In genomic region chr18:48933578-48934399, GRCh38 we compare ENCODE assay signal across 8 cellular contexts. TPM values are rescaled to one million over a fixed set of nuclear protein-coding genes. Genes with fewer than 3 reads are reported as not detected.
DNase-seq lines count a peak whose midpoint lies in the region; ATAC-seq, FAIRE-seq and TF ChIP-seq lines count a peak whose summit lies in the region.

No MANE protein-coding gene starts in this region.

- H3K4me1 ChIP-seq in GM12878 (ENCODE audit: control insufficient read depth, insufficient read depth, low read length) (peaks cover 71% of the 10 kb centered on the region), mesenchymal stem cell (ENCODE audit: control insufficient read depth, insufficient read depth, low read depth, low read length) (peaks cover 63% of the 10 kb centered on the region), aorta (ENCODE audit: control insufficient read depth in 1 of 2, insufficient read depth in 2 of 2, low read length in 2 of 2) (peaks cover 3 to 7% of the 10 kb centered on the region in 2 donors), Caco-2 (peaks cover 49% of the 10 kb centered on the region)

- H2BK120ac ChIP-seq in mesenchymal stem cell (ENCODE audit: low read depth, low read length), result peak overlapping the region; percentile 9

- peak overlapping the region; percentile 23 for H4K91ac ChIP-seq in mesenchymal stem cell (ENCODE audit: low read length)

- RAD21 ChIA-PET in GM12878 (lab: Charles Lee; ENCODE audit: unreplicated experiment), result interaction anchor here (0.6 to 3.8 kb wide), 22 partner anchors 8 to 228 kb away, joined by 3 to 41 read pairs (median 6); no protein-coding TSS in a partner anchor

- no peaks in the 10 kb centered on the region for H4K20me1 ChIP-seq in GM12878 (ENCODE audit: control insufficient read depth, insufficient read depth)

- peaks cover 99% of the 10 kb centered on the region for H3K79me2 ChIP-seq in GM12878 (ENCODE audit: control insufficient read depth, insufficient read depth, low read length)

- no peak for DNase-seq in Right ventricle myocardium inferior (ENCODE audit: missing footprints)
- no peak for DNase-seq in cardiac septum (ENCODE audit: low spot score)
- DNase-seq in GM12878 (ENCODE audit: low read depth, low spot score), result no peak
- DNase-seq in mesenchymal stem cell, result no peak
- peak in 1 of 2 donors; percentile 75 for DNase-seq in aorta
- DNase-seq in Caco-2, result no peak

- peak overlapping the region; percentile 64 for H3K9ac ChIP-seq in GM12878 (ENCODE audit: control insufficient read depth, insufficient read depth, low read length)
- peak overlapping the region; percentile 74 for H3K9ac ChIP-seq in mesenchymal stem cell (ENCODE audit: low read length)

- no peak overlapping the region for H3K27ac Mint-ChIP-seq in Caco-2 (ENCODE audit: unreplicated experiment)

- under 1% methylated on average over 22 of the region's 22 CpGs for WGBS in GM12878 (ENCODE audit: insufficient coverage, insufficient replicate concordance, low lambda C conversion rate, missing lambda C conversion rate)
- WGBS in mesenchymal stem cell, result 88% methylated on average over 17 of the region's 22 CpGs
- 11 to 17% methylated on average over 22 of the region's 22 CpGs for WGBS in aorta, 2 donors

- intact Hi-C loops in Right ventricle myocardium inferior (cut with DNase I) (no loop called here), cardiac septum (cut with DNase I) (loop anchor here (5.0 to 10.0 kb wide), 3 partner anchors 131 to 389 kb away; no protein-coding TSS in a partner anchor), GM12878 (cut with micrococcal nuclease; ENCODE audit: unreplicated experiment) (loop anchor here (5.0 kb wide), 2 partner anchors 66 to 101 kb away; no protein-coding TSS in a partner anchor), aorta (cut with DNase I) (loop anchor here in 1 of 2 donors (5.0 kb wide), 1 partner anchor 106 kb away; no protein-coding TSS in a partner anchor), Caco-2 (cut with micrococcal nuclease; ENCODE audit: unreplicated experiment) (no loop called here)

- H3K9me3 Mint-ChIP-seq in Caco-2 (ENCODE audit: unreplicated experiment), result no peaks in the 10 kb centered on the region

- FAIRE-seq in GM12878 (lab: Jason Lieb, UNC), result no peak

- H3K27ac ChIP-seq in GM12878 (ENCODE audit: control insufficient read depth, insufficient read depth), result peak overlapping the region; percentile 96
- peak overlapping the region; percentile 97 for H3K27ac ChIP-seq in mesenchymal stem cell (ENCODE audit: low read length, poor library complexity, severe bottlenecking)
- peak overlapping the region; percentile 3 to 70 for H3K27ac ChIP-seq in aorta (ENCODE audit: low read depth in 1 of 2, low read length in 2 of 2)

- TF ChIP-seq POLR2A in GM12878 (IDR thresholded peaks at IDR 0.05; ENCODE audit: low read depth, low read length), result no peak

- peaks cover 11 to 13% of the 10 kb centered on the region in 2 experiments for H3K36me3 ChIP-seq in GM12878 (ENCODE audit: control insufficient read depth in 2 of 2, insufficient read depth in 2 of 2, low read length in 1 of 2)
- peaks cover 31 to 38% of the 10 kb centered on the region in 2 experiments for H3K36me3 ChIP-seq in mesenchymal stem cell (ENCODE audit: control insufficient read depth in 1 of 2, insufficient read depth in 2 of 2, low read depth in 1 of 2, low read length in 2 of 2)
- no peaks in the 10 kb centered on the region for H3K36me3 ChIP-seq in aorta (ENCODE audit: control insufficient read depth in 1 of 2, insufficient read depth in 2 of 2, low read length in 1 of 2)
- H3K36me3 ChIP-seq in Caco-2 (ENCODE audit: control insufficient read depth, insufficient read depth, low read length), result no peaks in the 10 kb centered on the region

- peak overlapping the region; percentile 34 to 54 for H3K18ac ChIP-seq in mesenchymal stem cell (ENCODE audit: low read depth in 1 of 2, low read length in 2 of 2)

- POLR2A ChIA-PET in GM12878 (lab: Charles Lee) (interaction anchor here (0.7 to 8.1 kb wide), 12 partner anchors 13 to 1340 kb away, joined by 3 to 71 read pairs (median 5); partner anchors contain the start of gene SMAD7), Caco-2 (lab: Charles Lee) (no interaction called here)

- no peak for TF ChIP-seq RAD21 in GM12878 (IDR thresholded peaks at IDR 0.05; ENCODE audit: insufficient read depth, low read depth, low read length)

- H3K27me3 ChIP-seq in GM12878 (replicated peaks in 1 of 2; ENCODE audit: control insufficient read depth in 2 of 2, insufficient read depth in 2 of 2, low read length in 1 of 2) (no peaks in the 10 kb centered on the region), mesenchymal stem cell (ENCODE audit: control insufficient read depth in 1 of 2, insufficient read depth in 1 of 2, low read length in 2 of 2) (no peaks in the 10 kb centered on the region), aorta (ENCODE audit: control insufficient read depth in 1 of 2, insufficient read depth in 2 of 2, low read length in 1 of 2) (no peaks in the 10 kb centered on the region), Caco-2 (replicated peaks; ENCODE audit: control insufficient read depth, insufficient read depth, low read length) (no peaks in the 10 kb centered on the region)

- BruUV-seq in GM12878 (replicated peaks; lab: Mats Ljungman, UMichigan) (no TSS peak), Caco-2 (replicated peaks; lab: Mats Ljungman, UMichigan) (no TSS peak)

- CTCF ChIA-PET in GM12878 (lab: Yijun Ruan, JAX), result interaction anchor here (1.1 to 2.0 kb wide), 9 partner anchors 8 to 156 kb away, joined by 3 to 6 read pairs (median 4); no protein-coding TSS in a partner anchor
- CTCF ChIA-PET in Caco-2 (lab: Charles Lee), result interaction anchor here (0.6 kb wide), 1 partner anchor 1270 kb away, joined by 3 read pairs; no protein-coding TSS in a partner anchor

- peaks cover 35% of the 10 kb centered on the region for H3K4me1 Mint-ChIP-seq in Caco-2 (ENCODE audit: low read depth, unreplicated experiment)

- peak overlapping the region; percentile 47 to 80 for H3K4ac ChIP-seq in mesenchymal stem cell (ENCODE audit: low read depth in 1 of 2, low read length in 2 of 2)

- peak overlapping the region; percentile 9 to 85 for H2BK12ac ChIP-seq in mesenchymal stem cell (ENCODE audit: low read length in 2 of 2)

- peak overlapping the region; percentile 71 for H2AK5ac ChIP-seq in mesenchymal stem cell (ENCODE audit: low read length, severe bottlenecking)

- peak overlapping the region; percentile 67 for H4K8ac ChIP-seq in mesenchymal stem cell (ENCODE audit: low read length)

- TF ChIP-seq CTCF in GM12878 (IDR thresholded peaks at IDR 0.05 in 2 of 3, conservative IDR thresholded peaks at IDR 0.05 in 1 of 3; ENCODE audit: control insufficient read depth in 2 of 3, extremely low read depth in 1 of 3, insufficient read depth in 1 of 3, low read depth in 3 of 3, low read length in 3 of 3) (no peak), Caco-2 (IDR thresholded peaks at IDR 0.05; ENCODE audit: insufficient read depth in 1 of 2, low read depth in 1 of 2, low read length in 1 of 2, severe bottlenecking in 1 of 2, unreplicated experiment in 1 of 2) (no peak)

- in situ Hi-C loops in GM12878 (cut with MboI), result loop anchor here (25.0 kb wide), 1 partner anchor 1354 kb away; the partner anchor contains the start of genes CXXC1 and MBD1

- no peak overlapping the region for H2BK15ac ChIP-seq in mesenchymal stem cell (ENCODE audit: low read depth, poor library complexity, severe bottlenecking)

- SMC1A ChIA-PET in GM12878 (lab: Charles Lee; ENCODE audit: uncharacterized antibody, unreplicated experiment), result interaction anchor here (0.6 to 7.1 kb wide), 23 partner anchors 9 to 239 kb away, joined by 3 to 55 read pairs (median 4); no protein-coding TSS in a partner anchor

- H2BK5ac ChIP-seq in mesenchymal stem cell (ENCODE audit: low read depth, low read length, poor library complexity, severe bottlenecking), result peak overlapping the region; percentile 75

- peaks cover 17% of the 10 kb centered on the region for H3K36me3 Mint-ChIP-seq in Caco-2 (ENCODE audit: insufficient read depth, unreplicated experiment)

- no peaks in the 10 kb centered on the region for H3K79me1 ChIP-seq in mesenchymal stem cell (replicated peaks; ENCODE audit: low read length, poor library complexity, severe bottlenecking)

- peak overlapping the region in 1 of 2 experiments; percentile 58 for H3K14ac ChIP-seq in mesenchymal stem cell (ENCODE audit: low read length in 2 of 2)

- ATAC-seq in Right ventricle myocardium inferior (peak; percentile 10), GM12878 (peak; percentile 3), aorta (ENCODE audit: low FRiP score) (no peak), GM21786 (IDR thresholded peaks at IDR 0.05; ENCODE audit: unreplicated experiment) (no peak), HG03571 (IDR thresholded peaks at IDR 0.05; ENCODE audit: unreplicated experiment) (no peak)

- H3K4me3 Mint-ChIP-seq in Caco-2 (ENCODE audit: unreplicated experiment), result no peak overlapping the region

- no peaks in the 10 kb centered on the region for H3K27me3 Mint-ChIP-seq in Caco-2 (ENCODE audit: insufficient read depth, unreplicated experiment)

- no peak overlapping the region; the same call in 1 of the 2 replicates for H2AFZ ChIP-seq in GM12878 (ENCODE audit: control insufficient read depth, low read depth, low read length)
- H2AFZ ChIP-seq in mesenchymal stem cell (ENCODE audit: low read depth, low read length), result no peak overlapping the region

- peak overlapping the region; percentile 69; the same call in 1 of the 2 replicates for H3K4me3 ChIP-seq in GM12878
- peak overlapping the region in 1 of 2 experiments; percentile 63 for H3K4me3 ChIP-seq in mesenchymal stem cell (ENCODE audit: insufficient read depth in 1 of 2, low read depth in 1 of 2, low read length in 2 of 2)
- no peak overlapping the region for H3K4me3 ChIP-seq in aorta (ENCODE audit: low read length in 2 of 2)
- no peak overlapping the region for H3K4me3 ChIP-seq in Caco-2 (ENCODE audit: low read depth, low read length)

- H3K9me3 ChIP-seq in GM12878 (replicated peaks; ENCODE audit: control insufficient read depth, insufficient read depth, low read length) (no peaks in the 10 kb centered on the region), mesenchymal stem cell (ENCODE audit: control insufficient read depth, low read length) (no peaks in the 10 kb centered on the region), aorta (ENCODE audit: control insufficient read depth, low read length) (no peaks in the 10 kb centered on the region), Caco-2 (no peaks in the 10 kb centered on the region)

- H3K23ac ChIP-seq in mesenchymal stem cell (ENCODE audit: low read length in 2 of 2), result no peak overlapping the region

- H3K4me2 ChIP-seq in GM12878 (ENCODE audit: control insufficient read depth, insufficient read depth) (peak overlapping the region; percentile 99), mesenchymal stem cell (ENCODE audit: low read length, poor library complexity, severe bottlenecking) (peak overlapping the region; percentile 26)

- no peak for TF ChIP-seq EP300 in GM12878 (IDR thresholded peaks at IDR 0.05; ENCODE audit: borderline replicate concordance in 1 of 2, control insufficient read depth in 1 of 2, low read depth in 2 of 2, low read length in 2 of 2)

RNA-seq across cellular contexts. Expression of gene SMAD7, which starts 17.0 kb away (rescaled TPM):
- total RNA-seq in Right ventricle myocardium inferior, result 12.0 TPM
- 42.4 TPM for total RNA-seq in cardiac septum
- 36.4 and 43.3 TPM in 2 replicates for total RNA-seq in GM12878 (2013; cell fraction: nucleolus; rRNA removed)
- total RNA-seq in GM12878 (2014; rRNA removed), result 11.7 and 14.8 TPM in 2 replicates
- 8.4 and 10.3 TPM in 2 replicates for total RNA-seq in GM12878 (2014; rRNA removed; fragmentation: Illumina TruSeq; extraction: Trizol)
- total RNA-seq in GM12878 (2021), result 13.1 and 14.1 TPM in 2 replicates
- 2.7 TPM for polyA plus RNA-seq in GM12878 (2011; ENCODE audit: low read depth)
- 19.0 and 22.5 TPM in 2 replicates for polyA plus RNA-seq in GM12878 (2011; rRNA removed)
- 24.3 and 24.7 TPM in 2 replicates for polyA plus RNA-seq in GM12878 (2011; cell fraction: cytosol; rRNA removed)
- 34.6 and 47.7 TPM in 2 replicates for polyA plus RNA-seq in GM12878 (2011; cell fraction: nucleus; rRNA removed)
- 7.3 and 8.5 TPM in 2 replicates for polyA plus RNA-seq in GM12878 (2012)
- 4.3 and 6.4 TPM in 2 replicates for polyA plus RNA-seq in GM12878 (2014; fragmentation: Illumina TruSeq; extraction: Trizol)
- 1 to 10 TPM; 1.3 to 1.8 TPM for polyA plus RNA-seq in GM12878 (2014; fragmentation: Nextera tagmentation; extraction: Ambion mirVana)
- 8.6 and 9.7 TPM in 2 replicates for polyA plus RNA-seq in GM12878 (2014; rRNA removed)
- 1 to 10 TPM; 2.0 to 3.8 TPM for polyA plus RNA-seq in GM12878 (2016; fragmentation: Nextera tagmentation; extraction: Ambion mirVana)
- polyA minus RNA-seq in GM12878 (2011; rRNA and poly(A)+ RNA removed), result 28.1 and 47.6 TPM in 2 replicates
- 16.8 and 23.7 TPM in 2 replicates for polyA minus RNA-seq in GM12878 (2011; cell fraction: cytosol; rRNA and poly(A)+ RNA removed)
- polyA minus RNA-seq in GM12878 (2011; cell fraction: nucleus; rRNA and poly(A)+ RNA removed), result 23.5 and 38.0 TPM in 2 replicates
- 9.6 TPM for polyA plus RNA-seq in mesenchymal stem cell (2013, experiment 1 of 2)
- 9.9 TPM for polyA plus RNA-seq in mesenchymal stem cell (2013, experiment 2 of 2)
- total RNA-seq in aorta, result 10 to 100 TPM; 55.4 to 98.8 TPM
- 10 to 100 TPM; 27.3 to 32.9 TPM for polyA plus RNA-seq in aorta
- 9.3 and 9.5 TPM in 2 replicates for total RNA-seq in Caco-2 (2022)

Comparison
In these comparisons a context has a peak if more than half of its experiments do, and no peak if none do; other contexts are left out.
1. intact Hi-C loops: an anchor here in cardiac septum (5.0 to 10.0 kb wide) and GM12878 (5.0 kb wide); none called in Right ventricle myocardium inferior and Caco-2.
2. ATAC-seq: peak in Right ventricle myocardium inferior (single experiment) and GM12878 (single experiment); none in aorta (single experiment), GM21786 (single experiment) and HG03571 (single experiment).
3. H3K27ac ChIP-seq: peak in every context shown above with its lines; median percentile 97 in mesenchymal stem cell; 96 in GM12878; 36 in aorta.